ENCODE assay signal across 16 cellular contexts in the genomic region with DNA sequence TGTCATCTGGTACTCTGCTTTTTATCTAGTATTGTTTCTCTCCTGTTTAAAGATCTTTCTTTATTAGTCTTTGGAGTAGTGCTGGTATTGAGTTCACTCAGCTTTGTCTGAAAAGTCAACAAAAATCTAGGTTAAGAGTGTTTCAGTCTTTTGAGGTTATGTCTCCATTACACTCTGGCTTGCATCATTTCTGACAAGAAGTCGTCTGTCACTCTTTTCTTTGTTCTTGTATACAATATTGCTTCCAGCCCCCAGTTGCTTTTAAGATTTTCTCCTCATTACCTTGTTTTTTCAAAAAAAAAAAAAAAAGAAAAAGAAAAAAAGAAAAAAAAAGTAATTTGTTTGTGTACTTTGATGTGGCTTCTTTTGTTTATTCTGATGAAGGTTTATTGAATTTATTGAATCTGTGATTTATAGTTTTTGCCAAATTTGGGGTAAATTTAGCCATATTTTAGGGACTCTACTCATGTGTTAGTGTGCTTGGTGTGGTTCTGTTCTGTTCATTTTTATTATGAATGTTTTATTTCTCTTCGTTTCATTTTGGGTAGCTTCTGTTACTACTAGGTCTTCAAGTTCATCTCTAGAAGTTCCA.
"Had no signal": no experiment of that assay in that cellular context is flagged by ENCODE, and none has a peak within 500 bp of the region (broad histone marks: within the 10 kb centered on the region; RNA-seq: fewer than 3 reads in every experiment).

No MANE protein-coding gene starts in this region.

- H3K36me3 ChIP-seq: gastrocnemius medialis, heart left ventricle had no signal

- DNase-seq: activated CD4-positive, alpha-beta T cell treated with anti-CD3 and anti-CD28 coated beads for 1 hour; activated CD4-positive, alpha-beta T cell treated with anti-CD3 and anti-CD28 coated beads, Interleukin-2, amount 50 U/mL, for 4 hours; activated naive CD4-positive, alpha-beta T cell treated with Interleukin-2 at 50 U/mL for 16 hours; activated naive CD8-positive, alpha-beta T cell treated with anti-CD3 and anti-CD28 coated beads, Interleukin-2, amount 50 U/mL, for 24 hours; activated T-cell treated with anti-CD3 and anti-CD28 coated beads for 4 hours; dermis blood vessel endothelial cell; effector memory CD8-positive, alpha-beta T cell; gastrocnemius medialis; heart left ventricle; immature natural killer cell; nucleus accumbens; posterior cingulate gyrus; stimulated activated CD4-positive, alpha-beta T cell treated with anti-CD3 and anti-CD28 coated beads, Interleukin-4, amount 100 ng/mL, for 24 hours; stimulated activated naive CD4-positive, alpha-beta T cell treated with Interleukin-2 at 50 U/mL for 16 hours; trophoblast cell had no signal

- H3K27me3 ChIP-seq: gastrocnemius medialis, heart left ventricle had no signal

- H3K4me3 ChIP-seq: gastrocnemius medialis, heart left ventricle, skin epidermis had no signal

- H3K27ac ChIP-seq: gastrocnemius medialis, heart left ventricle, skin epidermis had no signal

- ATAC-seq: activated naive CD8-positive, alpha-beta T cell treated with anti-CD3 and anti-CD28 coated beads, Interleukin-2, amount 50 U/mL, for 24 hours; effector memory CD8-positive, alpha-beta T cell; gastrocnemius medialis; heart left ventricle had no signal

- H3K4me1 ChIP-seq: gastrocnemius medialis, heart left ventricle had no signal

- H3K9me3 ChIP-seq: gastrocnemius medialis had no signal
